Comparison of ENCODE assay signal across 9 cellular contexts in the genomic region with DNA sequence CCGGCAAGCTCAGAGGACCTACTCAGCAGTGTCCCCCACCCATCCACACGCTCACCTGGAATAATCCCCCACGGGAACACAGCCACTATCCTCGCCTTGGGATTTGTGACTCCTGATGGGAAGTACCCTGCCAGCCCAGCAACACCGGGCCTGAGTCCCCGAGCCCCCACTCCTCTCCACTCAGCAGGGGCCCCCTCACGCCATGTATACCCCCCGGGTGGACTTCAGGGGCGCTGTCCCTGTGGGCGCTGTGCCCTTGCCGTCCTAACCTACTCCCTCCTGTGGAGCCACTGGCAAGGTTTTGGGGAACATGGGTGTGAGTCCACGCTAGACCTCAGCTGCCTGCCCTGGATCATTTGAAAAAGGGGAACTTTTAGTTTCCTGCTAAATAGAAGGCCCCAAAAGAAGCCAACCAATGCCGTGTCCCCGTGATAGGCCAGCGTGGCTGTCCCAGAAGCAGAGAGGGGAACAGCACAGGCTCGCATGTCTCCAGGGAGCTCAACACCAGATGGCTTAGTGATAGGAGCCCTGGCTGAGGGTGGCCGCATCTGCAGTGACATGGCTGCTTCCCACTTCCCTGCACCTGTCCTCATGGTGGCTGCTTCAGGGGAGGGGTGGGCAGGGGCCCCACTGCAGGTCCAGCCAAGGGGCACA.
DNase-seq lines count a peak whose midpoint lies in the region; ATAC-seq, FAIRE-seq and TF ChIP-seq lines count a peak whose summit lies in the region.
"Had no signal": no experiment of that assay in that cellular context is flagged by ENCODE, and none has a peak within 500 bp of the region (broad histone marks: within the 10 kb centered on the region; RNA-seq: fewer than 3 reads in every experiment).

No MANE protein-coding gene starts in this region.

- peaks cover 8% of the 10 kb centered on the region for H3F3A ChIP-seq in PC-3 (ENCODE audit: low read length, unreplicated experiment)

- no peaks in the 10 kb centered on the region for H3K36me3 ChIP-seq in CD8-positive, alpha-beta T cell (ENCODE audit: insufficient read depth, low read length)
- H3K36me3 ChIP-seq in mucosa of descending colon (ENCODE audit: low read depth) (no peaks in the 10 kb centered on the region), PC-3 (ENCODE audit: low read depth, low read length) (no peaks in the 10 kb centered on the region; the same call in 1 of the 2 replicates), small intestine (ENCODE audit: control insufficient read depth in 2 of 2, insufficient read depth in 2 of 2, low read length in 2 of 2) (no peaks in the 10 kb centered on the region)

- H3K4me3 Mint-ChIP-seq in CD8-positive, alpha-beta T cell, result peak overlapping the region; percentile 71

- no peaks in the 10 kb centered on the region for H3K9me3 Mint-ChIP-seq in CD8-positive, alpha-beta T cell

- H3K4me1 Mint-ChIP-seq in CD8-positive, alpha-beta T cell (ENCODE audit: low read depth), result peaks cover 69% of the 10 kb centered on the region

- H3K79me2 ChIP-seq in PC-3 (ENCODE audit: low read length), result peaks cover 30% of the 10 kb centered on the region

- no peak for FAIRE-seq in small intestine (lab: Jason Lieb, UNC)

- intact Hi-C loops in CD8-positive, alpha-beta T cell (cut with DNase I, micrococcal nuclease), result loop anchor here in 1 of 2 experiments (5.0 kb wide), 1 partner anchor 155 kb away; no protein-coding TSS in a partner anchor
- intact Hi-C loops in mucosa of descending colon (cut with DNase I, micrococcal nuclease) (no loop called here), PC-3 (cut with micrococcal nuclease) (no loop called here)

- H3K9me3 ChIP-seq in CD8-positive, alpha-beta T cell (ENCODE audit: low read length), result no peaks in the 10 kb centered on the region
- H3K9me3 ChIP-seq in mucosa of descending colon (no peaks in the 10 kb centered on the region), PC-3 (ENCODE audit: low read length) (no peaks in the 10 kb centered on the region), small intestine (ENCODE audit: control insufficient read depth, low read depth) (no peaks in the 10 kb centered on the region)

- no peak overlapping the region for H3K4me2 ChIP-seq in PC-3 (ENCODE audit: low read length)

- peak overlapping the region; percentile 98 for H3K27ac Mint-ChIP-seq in CD8-positive, alpha-beta T cell

- no peaks in the 10 kb centered on the region for H3K27me3 Mint-ChIP-seq in CD8-positive, alpha-beta T cell (ENCODE audit: low read depth)

- TF ChIP-seq CTCF in CD8-positive, alpha-beta T cell (IDR thresholded peaks at IDR 0.05), result no peak
- TF ChIP-seq CTCF in mucosa of descending colon (IDR thresholded peaks at IDR 0.05), result no peak
- no peak for TF ChIP-seq CTCF in PC-3 (conservative IDR thresholded peaks at IDR 0.05; ENCODE audit: low read depth, low read length)

- no peak overlapping the region for H2AFZ ChIP-seq in PC-3 (ENCODE audit: low read length)

- ATAC-seq in CD8-positive, alpha-beta T cell, result no peak
- ATAC-seq in HG02642 (IDR thresholded peaks at IDR 0.05; ENCODE audit: poor library complexity, unreplicated experiment) (peak; percentile 40), mucosa of descending colon (peak; percentile 10), PC-3 (no peak)

- no peak overlapping the region for H3K4me3 ChIP-seq in CD8-positive, alpha-beta T cell (ENCODE audit: low read depth, low read length)
- no peak overlapping the region for H3K4me3 ChIP-seq in mucosa of descending colon
- no peak overlapping the region for H3K4me3 ChIP-seq in PC-3 (ENCODE audit: low read length)
- H3K4me3 ChIP-seq in small intestine (ENCODE audit: low read depth in 1 of 2, low read length in 2 of 2), result no peak overlapping the region

- CTCF ChIA-PET in CD8-positive, alpha-beta T cell (lab: Charles Lee), result interaction anchor here (0.8 to 5.0 kb wide), 10 partner anchors 11 to 158 kb away, joined by 3 to 42 read pairs (median 5); no protein-coding TSS in a partner anchor
- CTCF ChIA-PET in PC-3 (lab: Charles Lee), result no interaction called here

- no peak overlapping the region for H3K9ac ChIP-seq in PC-3 (ENCODE audit: low read length)

- H3K27me3 ChIP-seq in CD8-positive, alpha-beta T cell (ENCODE audit: insufficient read depth, low read length), result no peaks in the 10 kb centered on the region
- no peaks in the 10 kb centered on the region for H3K27me3 ChIP-seq in PC-3 (ENCODE audit: low read length)
- H3K27me3 ChIP-seq in small intestine (ENCODE audit: control insufficient read depth in 2 of 2, insufficient read depth in 2 of 2, low read length in 2 of 2), result no peaks in the 10 kb centered on the region

- H4K20me1 ChIP-seq in PC-3 (ENCODE audit: low read length), result no peaks in the 10 kb centered on the region

- no peaks in the 10 kb centered on the region for H3K9me2 ChIP-seq in PC-3 (replicated peaks; ENCODE audit: low read length)

- no TSS peak for BruUV-seq in PC-3 (replicated peaks; lab: Mats Ljungman, UMichigan)

- 78 to 96% (median 86%) methylated on average over 17 of the region's 17 CpGs for WGBS in small intestine, 3 donors

- peaks cover 18% of the 10 kb centered on the region for H3K36me3 Mint-ChIP-seq in CD8-positive, alpha-beta T cell

- no peak overlapping the region for H3K27ac ChIP-seq in CD8-positive, alpha-beta T cell (ENCODE audit: low read depth, low read length)
- H3K27ac ChIP-seq in PC-3 (ENCODE audit: low read length), result no peak overlapping the region
- peak overlapping the region in 1 of 2 donors; percentile 50 for H3K27ac ChIP-seq in small intestine (ENCODE audit: low read depth in 1 of 2, low read length in 1 of 2)

- peaks cover 56% of the 10 kb centered on the region for H3K4me1 ChIP-seq in CD8-positive, alpha-beta T cell (ENCODE audit: insufficient read depth, low read length)
- H3K4me1 ChIP-seq in mucosa of descending colon (ENCODE audit: low read depth) (peaks cover 29% of the 10 kb centered on the region), PC-3 (ENCODE audit: insufficient read depth, low read length) (peaks cover 32% of the 10 kb centered on the region), small intestine (ENCODE audit: control insufficient read depth in 2 of 2, insufficient read depth in 1 of 2, low read depth in 1 of 2, low read length in 1 of 2) (peaks cover 14 to 15% of the 10 kb centered on the region in 2 donors)

- no peak for DNase-seq in CD8-positive, alpha-beta T cell
- DNase-seq in SK-N-DZ (ENCODE audit: low spot score) (peak; percentile 12), mucosa of descending colon (peak in 1 of 3 donors; percentile 64), PC-3 (no peak), SHP77 treated with DMSO at 0.1 percent for 48 hours (lab: John Stamatoyannopoulos, UW) (no peak), small intestine (no peak), NCI-H510A treated with DMSO at 0.1 percent for 48 hours (lab: John Stamatoyannopoulos, UW) (no peak)
- DNase-seq: stimulated activated CD4-positive, alpha-beta T cell treated with anti-CD3 and anti-CD28 coated beads, Interleukin-2, amount 100 ng/mL, for 48 hours had no signal

- POLR2A ChIA-PET in CD8-positive, alpha-beta T cell (lab: Charles Lee), result interaction anchor here (1.0 to 3.2 kb wide), 3 partner anchors 10 to 79 kb away, joined by 3 to 27 read pairs (median 4); a partner anchor contains a TSS
- POLR2A ChIA-PET in PC-3 (lab: Charles Lee; ENCODE audit: unreplicated experiment), result no interaction called here

Comparison
In these comparisons a context has a peak if more than half of its experiments do, and no peak if none do; other contexts are left out.
1. ATAC-seq: peak in HG02642 (single experiment) and mucosa of descending colon (single experiment); none in CD8-positive, alpha-beta T cell (single experiment) and PC-3 (single experiment).